Comparison of ENCODE assay signal across 1 cellular context in genomic region chr1:21022279-21023040, GRCh38.
TF ChIP-seq lines count a peak whose summit lies in the region.

No MANE protein-coding gene starts in this region.

TF ChIP-seq in HepG2, 621 proteins besides CTCF, POLR2A, EP300 and RAD21 (continued from another document and continues in another):
- TF ChIP-seq, protein P1, sequence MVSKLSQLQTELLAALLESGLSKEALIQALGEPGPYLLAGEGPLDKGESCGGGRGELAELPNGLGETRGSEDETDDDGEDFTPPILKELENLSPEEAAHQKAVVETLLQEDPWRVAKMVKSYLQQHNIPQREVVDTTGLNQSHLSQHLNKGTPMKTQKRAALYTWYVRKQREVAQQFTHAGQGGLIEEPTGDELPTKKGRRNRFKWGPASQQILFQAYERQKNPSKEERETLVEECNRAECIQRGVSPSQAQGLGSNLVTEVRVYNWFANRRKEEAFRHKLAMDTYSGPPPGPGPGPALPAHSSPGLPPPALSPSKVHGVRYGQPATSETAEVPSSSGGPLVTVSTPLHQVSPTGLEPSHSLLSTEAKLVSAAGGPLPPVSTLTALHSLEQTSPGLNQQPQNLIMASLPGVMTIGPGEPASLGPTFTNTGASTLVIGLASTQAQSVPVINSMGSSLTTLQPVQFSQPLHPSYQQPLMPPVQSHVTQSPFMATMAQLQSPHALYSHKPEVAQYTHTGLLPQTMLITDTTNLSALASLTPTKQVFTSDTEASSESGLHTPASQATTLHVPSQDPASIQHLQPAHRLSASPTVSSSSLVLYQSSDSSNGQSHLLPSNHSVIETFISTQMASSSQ (IDR thresholded peaks at IDR 0.05; ENCODE audit: low read depth), result no peak
- TF ChIP-seq, protein P1 (CRISPR knock-in tag; IDR thresholded peaks at IDR 0.05; ENCODE audit: borderline replicate concordance), result peak; percentile 41; the same call in 1 of the 2 replicates
- TF ChIP-seq ATAD3A (CRISPR knock-in tag; IDR thresholded peaks at IDR 0.05) (no peak), DPF2 (CRISPR knock-in tag; IDR thresholded peaks at IDR 0.05; ENCODE audit: borderline replicate concordance, low read depth) (0 out of 2 replicates have a peak, but pooled peaks have one; percentile 42), MIER2 (CRISPR knock-in tag; IDR thresholded peaks at IDR 0.05) (no peak), RFX1 (IDR thresholded peaks at IDR 0.05) (no peak), RCOR2 (CRISPR knock-in tag; IDR thresholded peaks at IDR 0.05) (no peak), ZBTB21 (CRISPR knock-in tag; IDR thresholded peaks at IDR 0.05) (peak; percentile 65; the same call in 1 of the 2 replicates), PITX1 (CRISPR knock-in tag; IDR thresholded peaks at IDR 0.05) (no peak), ZSCAN31 (CRISPR knock-in tag; IDR thresholded peaks at IDR 0.05; ENCODE audit: low read depth) (no peak), ZNF550 (CRISPR knock-in tag; IDR thresholded peaks at IDR 0.05; ENCODE audit: borderline replicate concordance) (no peak), TRAFD1 (CRISPR knock-in tag; IDR thresholded peaks at IDR 0.05; ENCODE audit: borderline replicate concordance) (no peak), FLYWCH1 (CRISPR knock-in tag; IDR thresholded peaks at IDR 0.05) (no peak), CEBPZ (IDR thresholded peaks at IDR 0.05; ENCODE audit: low read length) (no peak), SRSF4 (IDR thresholded peaks at IDR 0.05; ENCODE audit: low read depth, low read length, poor library complexity, severe bottlenecking) (no peak), ZSCAN12 (CRISPR knock-in tag; IDR thresholded peaks at IDR 0.05) (no peak), SRSF9 (IDR thresholded peaks at IDR 0.05; ENCODE audit: borderline replicate concordance, insufficient read depth, low read depth, low read length, poor library complexity, severe bottlenecking) (no peak), ZNF24 (IDR thresholded peaks at IDR 0.05) (no peak), TIGD3 (CRISPR knock-in tag; IDR thresholded peaks at IDR 0.05; ENCODE audit: borderline replicate concordance) (no peak), ZNF562 (CRISPR knock-in tag; IDR thresholded peaks at IDR 0.05; ENCODE audit: borderline replicate concordance) (no peak), KAT2B (IDR thresholded peaks at IDR 0.05; ENCODE audit: borderline replicate concordance, low read depth, low read length) (no peak), ATF1 (CRISPR knock-in tag; IDR thresholded peaks at IDR 0.05) (peak; percentile 55; the same call in 1 of the 2 replicates), ADNP (CRISPR knock-in tag; IDR thresholded peaks at IDR 0.05) (no peak), ARNT2 (CRISPR knock-in tag; IDR thresholded peaks at IDR 0.05; ENCODE audit: low read depth) (no peak), GLMP (CRISPR knock-in tag; IDR thresholded peaks at IDR 0.05; ENCODE audit: borderline replicate concordance) (no peak), ZNF138 (CRISPR knock-in tag; IDR thresholded peaks at IDR 0.05; ENCODE audit: low read depth) (no peak), ZNF512 (CRISPR knock-in tag; IDR thresholded peaks at IDR 0.05) (no peak), ZC3H4 (CRISPR knock-in tag; IDR thresholded peaks at IDR 0.05; ENCODE audit: borderline replicate concordance) (no peak), MTA3 (CRISPR knock-in tag; IDR thresholded peaks at IDR 0.05) (no peak), FIP1L1 (IDR thresholded peaks at IDR 0.05; ENCODE audit: borderline replicate concordance, insufficient read depth, low read depth, low read length) (no peak), PAX8 (CRISPR knock-in tag; IDR thresholded peaks at IDR 0.05; ENCODE audit: borderline replicate concordance) (no peak), HNRNPUL1 (IDR thresholded peaks at IDR 0.05; ENCODE audit: low read depth, low read length) (no peak), GTF3A (CRISPR knock-in tag; conservative IDR thresholded peaks at IDR 0.05) (no peak), GATA4 (IDR thresholded peaks at IDR 0.05; ENCODE audit: borderline replicate concordance, low read depth) (no peak), RORA (CRISPR knock-in tag; IDR thresholded peaks at IDR 0.05) (no peak), NFKB2 (CRISPR knock-in tag; IDR thresholded peaks at IDR 0.05; ENCODE audit: borderline replicate concordance) (no peak), ZNF510 (CRISPR knock-in tag; IDR thresholded peaks at IDR 0.05; ENCODE audit: low read depth) (no peak), ZNF747 (CRISPR knock-in tag; IDR thresholded peaks at IDR 0.05; ENCODE audit: borderline replicate concordance) (0 out of 2 replicates have a peak, but pooled peaks have one; percentile 43), USF2 (IDR thresholded peaks at IDR 0.05; ENCODE audit: low read depth, low read length) (no peak), USF2 (CRISPR knock-in tag; IDR thresholded peaks at IDR 0.05; ENCODE audit: borderline replicate concordance) (no peak), DMAP1 (CRISPR knock-in tag; IDR thresholded peaks at IDR 0.05) (peak; percentile 45; the same call in 1 of the 2 replicates), ZNF543 (CRISPR knock-in tag; IDR thresholded peaks at IDR 0.05) (no peak), ZNF749 (CRISPR knock-in tag; IDR thresholded peaks at IDR 0.05; ENCODE audit: borderline replicate concordance) (no peak), STAG1 (CRISPR knock-in tag; IDR thresholded peaks at IDR 0.05) (no peak), ZNF235 (CRISPR knock-in tag; IDR thresholded peaks at IDR 0.05; ENCODE audit: borderline replicate concordance) (no peak), IRX3 (CRISPR knock-in tag; IDR thresholded peaks at IDR 0.05; ENCODE audit: borderline replicate concordance, low read depth) (no peak), THAP8 (CRISPR knock-in tag; IDR thresholded peaks at IDR 0.05; ENCODE audit: borderline replicate concordance) (no peak)
- TF ChIP-seq, protein P2, sequence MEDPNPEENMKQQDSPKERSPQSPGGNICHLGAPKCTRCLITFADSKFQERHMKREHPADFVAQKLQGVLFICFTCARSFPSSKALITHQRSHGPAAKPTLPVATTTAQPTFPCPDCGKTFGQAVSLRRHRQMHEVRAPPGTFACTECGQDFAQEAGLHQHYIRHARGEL (CRISPR knock-in tag; IDR thresholded peaks at IDR 0.05), result no peak
